In the genomic region with DNA sequence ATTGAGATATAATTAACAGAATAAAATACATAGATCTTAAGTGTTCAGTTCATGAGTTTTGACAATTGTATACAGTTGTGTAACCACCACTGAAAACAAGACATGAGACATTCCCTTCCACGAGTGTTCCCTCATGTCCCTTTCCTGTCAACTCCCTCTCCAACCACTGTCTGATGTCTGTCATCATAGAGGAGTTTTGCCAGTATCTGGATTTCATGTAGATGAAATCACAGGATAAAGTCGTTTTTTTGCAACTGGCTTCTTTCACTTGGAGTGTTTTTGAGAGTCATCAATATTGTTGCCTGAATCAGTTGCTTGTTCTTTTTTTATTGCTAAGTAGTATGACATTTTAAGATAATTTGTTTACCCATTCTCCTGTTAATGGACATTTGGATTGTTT, we compare ENCODE assay signal across 17 cellular contexts. TPM values are rescaled to one million over a fixed set of nuclear protein-coding genes. Genes with fewer than 3 reads are reported as not detected.
DNase-seq lines count a peak whose midpoint lies in the region; ATAC-seq and TF ChIP-seq lines count a peak whose summit lies in the region.
"Had no signal": no experiment of that assay in that cellular context is flagged by ENCODE, and none has a peak within 500 bp of the region (broad histone marks: within the 10 kb centered on the region; RNA-seq: fewer than 3 reads in every experiment).

No MANE protein-coding gene starts in this region.

- H3K14ac ChIP-seq in IMR-90 (replicated peaks; ENCODE audit: low read depth, low read length) (0 out of 2 replicates have a peak overlapping the region, but pooled peaks have one; percentile 58), mesenchymal stem cell (ENCODE audit: low read length in 2 of 2) (no peak overlapping the region)

- WGBS in right cardiac atrium, result 14% methylated on average over 2 of the region's 2 CpGs
- WGBS in IMR-90 (ENCODE audit: extremely low coverage in 2 of 2, insufficient read length in 1 of 2), 2 experiments, result no CpG with 5 or more reads among the region's 2 CpGs
- WGBS in SK-N-SH (ENCODE audit: low lambda C conversion rate), result 17% methylated on average over 2 of the region's 2 CpGs
- WGBS in mesenchymal stem cell, result 37% methylated on average over 2 of the region's 2 CpGs
- WGBS in stomach, 5 donors, result 52 to 74% (median 59%) methylated on average over 2 of the region's 2 CpGs

- H3K18ac ChIP-seq in IMR-90 (ENCODE audit: low read depth, low read length) (no peak overlapping the region; the same call in 1 of the 2 replicates), mesenchymal stem cell (ENCODE audit: low read depth in 1 of 2, low read length in 2 of 2) (no peak overlapping the region)

- H3K4me1 ChIP-seq in right cardiac atrium (ENCODE audit: control insufficient read depth, insufficient read depth, low read length), result peaks cover 6% of the 10 kb centered on the region
- H3K4me1 ChIP-seq in IMR-90 (ENCODE audit: control insufficient read depth, insufficient read depth, low read length), result no peaks in the 10 kb centered on the region; the same call in none of the 2 replicates
- no peaks in the 10 kb centered on the region; a peak in 2 of 4 replicates for H3K4me1 ChIP-seq in SK-N-SH (ENCODE audit: control insufficient read depth in 1 of 2, insufficient read depth in 2 of 2, low read depth in 1 of 2, low read length in 1 of 2)
- H3K4me1 ChIP-seq in mesenchymal stem cell (ENCODE audit: control insufficient read depth, insufficient read depth, low read depth, low read length), result peaks cover 2% of the 10 kb centered on the region
- H3K4me1 ChIP-seq in stomach, result peaks cover 0 to 14% (median 0%) of the 10 kb centered on the region in 4 donors
- H3K4me1 ChIP-seq: A549 had no signal

- H4K20me1 ChIP-seq in IMR-90 (ENCODE audit: insufficient read depth, low read length) (peaks cover 18% of the 10 kb centered on the region; the same call in 1 of the 2 replicates), SK-N-SH (ENCODE audit: insufficient read depth) (peaks cover 8% of the 10 kb centered on the region; the same call in 1 of the 2 replicates)

- POLR2A ChIA-PET in IMR-90 (lab: Charles Lee; ENCODE audit: unreplicated experiment) (no interaction called here), SK-N-SH (lab: Yijun Ruan, JAX) (no interaction called here)

- H3K23ac ChIP-seq in IMR-90 (ENCODE audit: low read depth, low read length), result peak overlapping the region; percentile 32; the same call in 1 of the 2 replicates
- H3K23ac ChIP-seq in mesenchymal stem cell (ENCODE audit: low read length in 2 of 2), result no peak overlapping the region

- peaks cover 72% of the 10 kb centered on the region for H3K79me2 ChIP-seq in SK-N-SH (ENCODE audit: insufficient read depth)

- H2BK15ac ChIP-seq in IMR-90 (ENCODE audit: low read depth, low read length) (no peak overlapping the region), mesenchymal stem cell (ENCODE audit: low read depth, poor library complexity, severe bottlenecking) (no peak overlapping the region)

- H2AK9ac ChIP-seq in IMR-90 (replicated peaks; ENCODE audit: low read depth, low read length, poor library complexity), result no peak overlapping the region

- no peaks in the 10 kb centered on the region for H3K9me2 ChIP-seq in SK-N-SH

- peaks cover 2% of the 10 kb centered on the region; the same call in 1 of the 2 replicates for H3K9me1 ChIP-seq in IMR-90 (ENCODE audit: insufficient read depth, low read length)

- no peak overlapping the region for H2BK12ac ChIP-seq in mesenchymal stem cell (ENCODE audit: low read length in 2 of 2)

- TF ChIP-seq EP300 in SK-N-SH (IDR thresholded peaks at IDR 0.05; ENCODE audit: borderline replicate concordance in 1 of 2, low read depth in 1 of 2, low read length in 1 of 2) (peak in 1 of 2 experiments; percentile 84; a peak in 2 of 4 replicates), stomach (IDR thresholded peaks at IDR 0.05) (no peak)

- H2BK120ac ChIP-seq in IMR-90 (ENCODE audit: low read depth, low read length), result no peak overlapping the region
- H2BK120ac ChIP-seq in mesenchymal stem cell (ENCODE audit: low read depth, low read length), result no peak overlapping the region

- no peak overlapping the region for H4K5ac ChIP-seq in IMR-90 (ENCODE audit: low read depth, low read length)

- TF ChIP-seq POLR2A in IMR-90 (IDR thresholded peaks at IDR 0.05; ENCODE audit: low read depth, low read length), result no peak
- TF ChIP-seq POLR2A in stomach (IDR thresholded peaks at IDR 0.05), result no peak

- TF ChIP-seq RAD21 in IMR-90 (IDR thresholded peaks at IDR 0.05; ENCODE audit: low read length) (no peak), SK-N-SH (IDR thresholded peaks at IDR 0.05; ENCODE audit: low read length) (no peak)

- no peak overlapping the region for H2BK20ac ChIP-seq in IMR-90 (ENCODE audit: low read depth, low read length)

- intact Hi-C loops in Right ventricle myocardium superior (cut with DNase I), result no loop called here
- intact Hi-C loops in right cardiac atrium (cut with DNase I), result no loop called here
- intact Hi-C loops in IMR-90 (cut with micrococcal nuclease), result no loop called here
- intact Hi-C loops in stomach (cut with DNase I; ENCODE audit: low total_unique reads), result no loop called here

- no peak overlapping the region for H4K8ac ChIP-seq in IMR-90 (ENCODE audit: low read depth in 2 of 2, low read length in 2 of 2)
- H4K8ac ChIP-seq in mesenchymal stem cell (ENCODE audit: low read length), result no peak overlapping the region

- H2AK5ac ChIP-seq in IMR-90 (ENCODE audit: low read depth, low read length) (no peak overlapping the region), mesenchymal stem cell (ENCODE audit: low read length, severe bottlenecking) (no peak overlapping the region)

- TF ChIP-seq CTCF in IMR-90 (conservative IDR thresholded peaks at IDR 0.05; ENCODE audit: low read depth, low read length) (no peak), SK-N-SH (IDR thresholded peaks at IDR 0.05) (no peak), stomach (IDR thresholded peaks at IDR 0.05) (no peak)

- no peak for DNase-seq in Right ventricle myocardium superior
- DNase-seq in right cardiac atrium, result no peak
- DNase-seq in IMR-90, result no peak
- peak; percentile 41 for DNase-seq in SK-N-SH
- DNase-seq in mesenchymal stem cell, result peak; percentile 59
- DNase-seq in stomach, result no peak
- DNase-seq in G401 (ENCODE audit: low spot score), result no peak
- DNase-seq: EL, HCEC 1CT, NCI-H1417 treated with DMSO at 0.1 percent for 48 hours, NCI-H2029 treated with DMSO at 0.1 percent for 48 hours, NCI-H524, SHP77 treated with DMSO at 0.1 percent for 48 hours had no signal

- in situ Hi-C loops in IMR-90 (cut with MboI; ENCODE audit: low sequenced_read_pairs), result no loop called here
- in situ Hi-C loops in G401 (cut with HindIII; ENCODE audit: low sequenced_read_pairs), result no loop called here

- CTCF ChIA-PET in IMR-90 (lab: Yijun Ruan, JAX), result no interaction called here
- CTCF ChIA-PET in SK-N-SH (lab: Yijun Ruan, JAX), result interaction anchor here (0.6 kb wide), 1 partner anchor 12 kb away, joined by 3 read pairs; no protein-coding TSS in a partner anchor

- H3K27me3 ChIP-seq in right cardiac atrium (ENCODE audit: control insufficient read depth, insufficient read depth) (no peaks in the 10 kb centered on the region), IMR-90 (ENCODE audit: control insufficient read depth, insufficient read depth, low read length) (no peaks in the 10 kb centered on the region), SK-N-SH (ENCODE audit: insufficient read depth) (no peaks in the 10 kb centered on the region), mesenchymal stem cell (ENCODE audit: control insufficient read depth in 1 of 2, insufficient read depth in 1 of 2, low read length in 2 of 2) (no peaks in the 10 kb centered on the region), stomach (no peaks in the 10 kb centered on the region)

- dilution Hi-C loops in IMR-90 (cut with HindIII; ENCODE audit: low sequenced_read_pairs, unreplicated experiment), result no loop called here

- H3K4me3 ChIP-seq in right cardiac atrium (ENCODE audit: low read length) (no peak overlapping the region), IMR-90 (ENCODE audit: insufficient read depth, low read depth, low read length) (no peak overlapping the region), SK-N-SH (ENCODE audit: low read depth in 2 of 2, low read length in 1 of 2) (no peak overlapping the region), mesenchymal stem cell (ENCODE audit: insufficient read depth in 1 of 2, low read depth in 1 of 2, low read length in 2 of 2) (no peak overlapping the region), stomach (no peak overlapping the region)
- H3K4me3 ChIP-seq: A549 had no signal

- H3K79me1 ChIP-seq in IMR-90 (ENCODE audit: low read depth in 1 of 2, low read length in 2 of 2) (peaks cover 32 to 55% of the 10 kb centered on the region in 2 experiments), mesenchymal stem cell (replicated peaks; ENCODE audit: low read length, poor library complexity, severe bottlenecking) (peaks cover 27% of the 10 kb centered on the region)

- no peaks in the 10 kb centered on the region for H3F3A ChIP-seq in SK-N-SH (replicated peaks; ENCODE audit: insufficient read depth)

- ATAC-seq in Right ventricle myocardium superior (ENCODE audit: poor library complexity) (peak; percentile 61), right cardiac atrium (no peak), IMR-90 (ENCODE audit: low read depth) (no peak), HG03097 (IDR thresholded peaks at IDR 0.05; ENCODE audit: low FRiP score, unreplicated experiment) (no peak)
- ATAC-seq: A549 had no signal

- H2AFZ ChIP-seq in IMR-90 (replicated peaks; ENCODE audit: low read length, poor library complexity), result no peak overlapping the region
- no peak overlapping the region for H2AFZ ChIP-seq in SK-N-SH (ENCODE audit: low read depth)
- H2AFZ ChIP-seq in mesenchymal stem cell (ENCODE audit: low read depth, low read length), result no peak overlapping the region

- no TSS peak for BruUV-seq in IMR-90 (replicated peaks; lab: Mats Ljungman, UMichigan)

- no peak overlapping the region for H3K4me2 ChIP-seq in IMR-90 (ENCODE audit: low read depth, low read length)
- H3K4me2 ChIP-seq in SK-N-SH, result no peak overlapping the region
- H3K4me2 ChIP-seq in mesenchymal stem cell (ENCODE audit: low read length, poor library complexity, severe bottlenecking), result no peak overlapping the region
- H3K4me2 ChIP-seq: A549 had no signal

- no peak overlapping the region for H2BK5ac ChIP-seq in IMR-90 (ENCODE audit: low read depth, low read length, poor library complexity, severe bottlenecking)
- no peak overlapping the region for H2BK5ac ChIP-seq in mesenchymal stem cell (ENCODE audit: low read depth, low read length, poor library complexity, severe bottlenecking)

- H4K91ac ChIP-seq in IMR-90 (ENCODE audit: insufficient read depth, low read depth, low read length), result no peak overlapping the region
- no peak overlapping the region for H4K91ac ChIP-seq in mesenchymal stem cell (ENCODE audit: low read length)

- H3K9ac ChIP-seq in IMR-90 (ENCODE audit: low read depth, low read length), result no peak overlapping the region
- H3K9ac ChIP-seq in SK-N-SH, result no peak overlapping the region
- no peak overlapping the region for H3K9ac ChIP-seq in mesenchymal stem cell (ENCODE audit: low read length)

- H3K36me3 ChIP-seq in IMR-90 (ENCODE audit: control insufficient read depth, insufficient read depth, low read length) (peaks cover 3% of the 10 kb centered on the region), SK-N-SH (replicated peaks in 1 of 2; ENCODE audit: control insufficient read depth in 1 of 2, insufficient read depth in 2 of 2, low read length in 1 of 2) (peaks cover 0 to 9% of the 10 kb centered on the region in 2 experiments), mesenchymal stem cell (ENCODE audit: control insufficient read depth in 1 of 2, insufficient read depth in 2 of 2, low read depth in 1 of 2, low read length in 2 of 2) (peaks cover 8 to 41% of the 10 kb centered on the region in 2 experiments), stomach (no peaks in the 10 kb centered on the region)

- no peak overlapping the region for H3K56ac ChIP-seq in IMR-90 (ENCODE audit: extremely low read depth, insufficient read depth, low read length)

- H3K4ac ChIP-seq in IMR-90 (ENCODE audit: low read depth, low read length), result 0 out of 2 replicates have a peak overlapping the region, but pooled peaks have one; percentile 23
- H3K4ac ChIP-seq in mesenchymal stem cell (ENCODE audit: low read depth in 1 of 2, low read length in 2 of 2), result no peak overlapping the region

- H3K27ac ChIP-seq in right cardiac atrium (ENCODE audit: low read length) (no peak overlapping the region), IMR-90 (ENCODE audit: insufficient read depth, low read length) (no peak overlapping the region), SK-N-SH (ENCODE audit: low read depth in 2 of 2, low read length in 1 of 2) (peak overlapping the region in 1 of 2 experiments; percentile 28; a peak in 1 of 4 replicates), mesenchymal stem cell (ENCODE audit: low read length, poor library complexity, severe bottlenecking) (no peak overlapping the region), stomach (no peak overlapping the region)
- H3K27ac ChIP-seq: A549, C4-2B, HL-60 had no signal

- H3K9me3 ChIP-seq in right cardiac atrium (ENCODE audit: control insufficient read depth, low read length), result no peaks in the 10 kb centered on the region
- no peaks in the 10 kb centered on the region; the same call in 1 of the 2 replicates for H3K9me3 ChIP-seq in IMR-90 (ENCODE audit: control insufficient read depth, insufficient read depth, low read length)
- H3K9me3 ChIP-seq in SK-N-SH, result no peaks in the 10 kb centered on the region
- H3K9me3 ChIP-seq in mesenchymal stem cell (ENCODE audit: control insufficient read depth, low read length), result no peaks in the 10 kb centered on the region
- no peaks in the 10 kb centered on the region for H3K9me3 ChIP-seq in stomach
- H3K9me3 ChIP-seq: A549 had no signal

RNA-seq across cellular contexts. Expression of gene RBMS1, which starts 52.7 kb away (rescaled TPM):
- total RNA-seq in Right ventricle myocardium superior, result 53.0 TPM
- total RNA-seq in right cardiac atrium, result 10 to 100 TPM; 56.8 to 73.5 (median 66.8) TPM
- 41.7 TPM for polyA plus RNA-seq in right cardiac atrium
- total RNA-seq in IMR-90 (2012; rRNA removed), result 64.9 and 73.6 TPM in 2 replicates
- 43.5 and 45.9 TPM in 2 replicates for polyA plus RNA-seq in IMR-90 (2012; rRNA removed)
- polyA plus RNA-seq in IMR-90 (2012; cell fraction: cytosol; rRNA removed), result 12.0 and 17.3 TPM in 2 replicates
- 21.4 and 98.7 TPM in 2 replicates for polyA plus RNA-seq in IMR-90 (2012; cell fraction: nucleus; rRNA removed; ENCODE audit: low replicate concordance)
- 56.5 and 63.8 TPM in 2 replicates for polyA plus RNA-seq in SK-N-SH (2012; rRNA removed)
- polyA plus RNA-seq in SK-N-SH (2012; cell fraction: cytosol; rRNA removed), result 61.4 and 63.8 TPM in 2 replicates
- polyA plus RNA-seq in SK-N-SH (2012; cell fraction: nucleus; rRNA removed), result 46.6 and 88.8 TPM in 2 replicates
- polyA plus RNA-seq in mesenchymal stem cell (2013, experiment 1 of 2), result 159 TPM
- polyA plus RNA-seq in mesenchymal stem cell (2013, experiment 2 of 2), result 180 TPM
- total RNA-seq in stomach, result 100 to 1,000 TPM in 1 of 5 donors, 10 to 100 TPM in 3, 1 to 10 TPM in 1; 4.3 to 134 (median 32.7) TPM
- polyA plus RNA-seq in stomach, result 10 to 100 TPM; 15.6 to 27.5 (median 24.7) TPM
- 8.3 and 13.7 TPM in 2 replicates for total RNA-seq in G401 (2014; rRNA removed; shearing (Covaris generic))

Comparison
In these comparisons a context has a peak if more than half of its experiments do, and no peak if none do; other contexts are left out.
1. DNase-seq: peak in SK-N-SH (single experiment) and mesenchymal stem cell (single experiment); none in Right ventricle myocardium superior (single experiment), right cardiac atrium (0 of 3), IMR-90 (single experiment), stomach (single experiment) and G401 (single experiment).